1 cellular context compared by ENCODE assay signal in the genomic region with DNA sequence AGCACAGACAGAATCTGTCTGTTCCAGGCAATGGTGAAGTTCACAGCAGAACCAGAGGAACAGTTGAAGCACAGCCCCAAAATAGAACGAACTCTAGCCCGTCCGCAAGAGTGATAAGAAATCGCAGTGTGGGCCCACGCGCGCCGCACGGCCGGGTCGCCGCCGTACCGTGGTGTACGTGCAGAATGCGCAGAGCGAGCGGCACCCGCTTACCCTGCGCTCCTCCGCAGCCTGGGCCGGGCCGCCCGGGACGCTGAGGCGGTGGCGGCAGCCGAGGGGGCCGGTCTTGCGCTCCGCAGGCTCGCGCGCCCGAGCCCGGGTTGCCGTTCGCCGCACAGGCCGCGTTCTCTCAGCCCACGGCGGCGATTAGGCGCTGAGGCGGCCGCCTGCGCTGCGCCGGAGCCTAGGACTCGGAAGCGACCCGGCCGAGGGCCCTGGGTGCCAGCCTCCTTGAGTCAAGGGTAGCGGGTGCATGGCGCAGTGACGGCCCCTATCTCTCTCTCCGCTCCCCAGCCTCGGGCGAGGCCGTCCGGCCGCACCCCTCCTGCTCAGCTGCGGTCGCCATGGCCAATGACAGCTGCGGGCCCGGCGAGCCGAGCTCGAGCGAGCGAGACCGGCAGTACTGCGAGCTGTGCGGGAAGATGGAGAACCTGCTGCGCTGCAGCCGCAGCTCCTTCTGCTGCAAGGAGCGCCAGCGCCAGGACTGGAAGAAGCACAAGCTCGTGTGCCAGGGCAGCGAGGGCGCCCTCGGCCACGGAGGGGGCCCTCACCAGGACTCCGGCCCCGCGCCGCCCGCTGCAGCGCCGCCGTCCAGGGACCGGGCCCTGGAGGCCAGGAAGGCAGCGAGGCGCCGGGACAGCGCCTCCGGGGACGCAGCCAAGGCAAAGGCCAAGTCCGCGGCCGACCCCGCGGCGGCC.
TF ChIP-seq lines count a peak whose summit lies in the region.

No MANE protein-coding gene starts in this region.

TF ChIP-seq in WTC11, 78 proteins besides CTCF, POLR2A, EP300 and RAD21 (continued from another document):
- TF ChIP-seq, protein P1, sequence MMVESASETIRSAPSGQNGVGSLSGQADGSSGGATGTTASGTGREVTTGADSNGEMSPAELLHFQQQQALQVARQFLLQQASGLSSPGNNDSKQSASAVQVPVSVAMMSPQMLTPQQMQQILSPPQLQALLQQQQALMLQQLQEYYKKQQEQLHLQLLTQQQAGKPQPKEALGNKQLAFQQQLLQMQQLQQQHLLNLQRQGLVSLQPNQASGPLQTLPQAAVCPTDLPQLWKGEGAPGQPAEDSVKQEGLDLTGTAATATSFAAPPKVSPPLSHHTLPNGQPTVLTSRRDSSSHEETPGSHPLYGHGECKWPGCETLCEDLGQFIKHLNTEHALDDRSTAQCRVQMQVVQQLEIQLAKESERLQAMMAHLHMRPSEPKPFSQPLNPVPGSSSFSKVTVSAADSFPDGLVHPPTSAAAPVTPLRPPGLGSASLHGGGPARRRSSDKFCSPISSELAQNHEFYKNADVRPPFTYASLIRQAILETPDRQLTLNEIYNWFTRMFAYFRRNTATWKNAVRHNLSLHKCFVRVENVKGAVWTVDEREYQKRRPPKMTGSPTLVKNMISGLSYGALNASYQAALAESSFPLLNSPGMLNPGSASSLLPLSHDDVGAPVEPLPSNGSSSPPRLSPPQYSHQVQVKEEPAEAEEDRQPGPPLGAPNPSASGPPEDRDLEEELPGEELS (CRISPR knock-in tag; IDR thresholded peaks at IDR 0.05), result peak; percentile 45; the same call in 1 of the 2 replicates
- TF ChIP-seq NR3C1 (CRISPR knock-in tag; conservative IDR thresholded peaks at IDR 0.05; ENCODE audit: low read depth), result no peak
- no peak for TF ChIP-seq OVOL2 (CRISPR knock-in tag; IDR thresholded peaks at IDR 0.05; ENCODE audit: borderline replicate concordance)
- no peak for TF ChIP-seq GRHL2 (CRISPR knock-in tag; IDR thresholded peaks at IDR 0.05; ENCODE audit: insufficient replicate concordance, severe bottlenecking)
- TF ChIP-seq, protein P2, sequence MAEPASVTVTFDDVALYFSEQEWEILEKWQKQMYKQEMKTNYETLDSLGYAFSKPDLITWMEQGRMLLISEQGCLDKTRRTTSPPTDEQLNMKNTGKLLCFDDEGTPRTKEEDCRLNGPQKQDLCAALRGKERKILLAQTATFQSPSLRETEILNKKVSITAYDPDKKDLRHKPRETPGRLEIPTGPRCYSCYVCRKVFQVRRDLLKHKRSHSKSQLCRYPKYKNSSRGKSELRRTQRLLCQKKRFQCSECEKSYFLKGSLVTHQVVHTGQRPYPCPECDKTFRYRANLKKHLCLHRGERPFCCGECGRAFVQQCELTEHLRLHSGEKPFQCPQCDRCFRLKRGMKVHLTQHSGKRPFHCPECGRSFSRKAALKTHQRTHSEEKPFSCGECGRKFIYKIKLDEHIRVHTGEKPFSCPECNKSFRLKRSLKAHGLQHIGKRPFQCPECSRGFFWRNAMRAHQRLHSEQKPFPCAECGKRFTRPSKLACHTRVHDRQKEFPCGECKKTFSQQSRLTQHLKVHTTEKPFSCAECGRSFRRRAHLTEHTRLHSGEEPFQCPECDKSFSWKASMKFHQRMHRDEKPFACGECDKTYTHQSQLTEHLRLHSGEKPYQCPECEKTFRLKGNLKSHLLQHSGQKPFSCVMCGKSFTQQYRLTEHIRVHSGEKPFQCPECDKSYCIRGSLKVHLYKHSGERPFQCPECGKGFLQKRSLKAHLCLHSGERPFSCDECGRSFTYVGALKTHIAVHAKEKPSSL (CRISPR knock-in tag; conservative IDR thresholded peaks at IDR 0.05), result no peak
- TF ChIP-seq ZNF121 (CRISPR knock-in tag; IDR thresholded peaks at IDR 0.05), result no peak
- peak; percentile 62; the same call in 1 of the 2 replicates for TF ChIP-seq NFE2L1 (CRISPR knock-in tag; IDR thresholded peaks at IDR 0.05)
- 0 out of 2 replicates have a peak, but pooled peaks have one; percentile 50 for TF ChIP-seq ESRRA (CRISPR knock-in tag; IDR thresholded peaks at IDR 0.05; ENCODE audit: borderline replicate concordance)
- TF ChIP-seq, protein P3, sequence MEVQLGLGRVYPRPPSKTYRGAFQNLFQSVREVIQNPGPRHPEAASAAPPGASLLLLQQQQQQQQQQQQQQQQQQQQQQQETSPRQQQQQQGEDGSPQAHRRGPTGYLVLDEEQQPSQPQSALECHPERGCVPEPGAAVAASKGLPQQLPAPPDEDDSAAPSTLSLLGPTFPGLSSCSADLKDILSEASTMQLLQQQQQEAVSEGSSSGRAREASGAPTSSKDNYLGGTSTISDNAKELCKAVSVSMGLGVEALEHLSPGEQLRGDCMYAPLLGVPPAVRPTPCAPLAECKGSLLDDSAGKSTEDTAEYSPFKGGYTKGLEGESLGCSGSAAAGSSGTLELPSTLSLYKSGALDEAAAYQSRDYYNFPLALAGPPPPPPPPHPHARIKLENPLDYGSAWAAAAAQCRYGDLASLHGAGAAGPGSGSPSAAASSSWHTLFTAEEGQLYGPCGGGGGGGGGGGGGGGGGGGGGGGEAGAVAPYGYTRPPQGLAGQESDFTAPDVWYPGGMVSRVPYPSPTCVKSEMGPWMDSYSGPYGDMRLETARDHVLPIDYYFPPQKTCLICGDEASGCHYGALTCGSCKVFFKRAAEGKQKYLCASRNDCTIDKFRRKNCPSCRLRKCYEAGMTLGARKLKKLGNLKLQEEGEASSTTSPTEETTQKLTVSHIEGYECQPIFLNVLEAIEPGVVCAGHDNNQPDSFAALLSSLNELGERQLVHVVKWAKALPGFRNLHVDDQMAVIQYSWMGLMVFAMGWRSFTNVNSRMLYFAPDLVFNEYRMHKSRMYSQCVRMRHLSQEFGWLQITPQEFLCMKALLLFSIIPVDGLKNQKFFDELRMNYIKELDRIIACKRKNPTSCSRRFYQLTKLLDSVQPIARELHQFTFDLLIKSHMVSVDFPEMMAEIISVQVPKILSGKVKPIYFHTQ (CRISPR knock-in tag; IDR thresholded peaks at IDR 0.05), result no peak
- TF ChIP-seq, protein P4, sequence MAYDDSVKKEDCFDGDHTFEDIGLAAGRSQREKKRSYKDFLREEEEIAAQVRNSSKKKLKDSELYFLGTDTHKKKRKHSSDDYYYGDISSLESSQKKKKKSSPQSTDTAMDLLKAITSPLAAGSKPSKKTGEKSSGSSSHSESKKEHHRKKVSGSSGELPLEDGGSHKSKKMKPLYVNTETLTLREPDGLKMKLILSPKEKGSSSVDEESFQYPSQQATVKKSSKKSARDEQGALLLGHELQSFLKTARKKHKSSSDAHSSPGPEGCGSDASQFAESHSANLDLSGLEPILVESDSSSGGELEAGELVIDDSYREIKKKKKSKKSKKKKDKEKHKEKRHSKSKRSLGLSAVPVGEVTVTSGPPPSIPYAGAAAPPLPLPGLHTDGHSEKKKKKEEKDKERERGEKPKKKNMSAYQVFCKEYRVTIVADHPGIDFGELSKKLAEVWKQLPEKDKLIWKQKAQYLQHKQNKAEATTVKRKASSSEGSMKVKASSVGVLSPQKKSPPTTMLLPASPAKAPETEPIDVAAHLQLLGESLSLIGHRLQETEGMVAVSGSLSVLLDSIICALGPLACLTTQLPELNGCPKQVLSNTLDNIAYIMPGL (CRISPR knock-in tag; IDR thresholded peaks at IDR 0.05), result peak; percentile 79; the same call in 1 of the 2 replicates
